ENCODE assay signal across 1 cellular context in the genomic region with DNA sequence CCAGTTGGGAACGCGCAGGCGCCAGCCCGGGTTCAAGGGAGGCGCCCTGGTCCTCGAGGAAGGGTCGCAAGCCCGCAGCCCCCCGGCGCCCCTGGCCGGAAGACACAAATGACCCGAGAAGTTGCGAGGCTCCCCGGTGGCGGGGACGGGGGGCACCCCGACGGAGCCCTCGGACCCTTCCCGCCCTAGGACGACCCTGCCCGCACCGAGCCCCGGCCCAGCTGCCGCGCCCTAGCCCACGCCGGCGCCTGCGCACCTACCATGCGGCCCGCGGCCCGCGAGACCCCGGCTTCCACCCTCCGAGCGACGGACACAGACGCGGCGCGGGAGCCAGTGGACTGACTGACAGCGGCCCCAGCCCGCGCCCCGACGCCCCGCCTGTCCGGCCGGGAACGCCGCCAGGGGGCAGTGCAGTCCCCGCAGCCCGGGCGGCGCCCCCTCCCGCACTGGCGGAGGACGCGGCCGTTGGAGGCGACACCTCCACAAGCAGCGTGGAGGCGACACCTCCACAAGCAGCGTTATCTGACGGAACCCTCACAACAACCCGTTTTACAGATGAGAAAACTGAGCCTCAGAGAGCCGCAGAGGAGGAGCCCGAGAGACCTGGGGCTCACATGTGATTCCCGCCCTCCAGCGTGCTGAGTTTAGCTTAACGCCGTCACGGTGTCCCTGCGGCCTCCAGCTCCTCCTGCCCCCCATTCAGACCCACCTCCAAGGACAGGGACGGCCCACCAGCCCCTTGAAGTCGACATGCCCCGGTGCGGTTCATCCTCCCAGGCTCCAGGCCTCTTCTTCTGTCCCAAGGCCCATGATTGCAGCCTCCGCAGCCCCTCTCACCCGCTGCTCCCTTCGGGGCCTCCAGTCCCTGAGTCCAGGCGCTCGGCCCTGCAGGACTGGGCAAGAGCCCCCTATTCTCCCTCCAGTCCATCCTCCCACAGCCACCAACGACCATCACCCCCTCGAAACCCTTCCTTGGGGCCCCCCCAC.
TF ChIP-seq lines count a peak whose summit lies in the region.

A gene with protein sequence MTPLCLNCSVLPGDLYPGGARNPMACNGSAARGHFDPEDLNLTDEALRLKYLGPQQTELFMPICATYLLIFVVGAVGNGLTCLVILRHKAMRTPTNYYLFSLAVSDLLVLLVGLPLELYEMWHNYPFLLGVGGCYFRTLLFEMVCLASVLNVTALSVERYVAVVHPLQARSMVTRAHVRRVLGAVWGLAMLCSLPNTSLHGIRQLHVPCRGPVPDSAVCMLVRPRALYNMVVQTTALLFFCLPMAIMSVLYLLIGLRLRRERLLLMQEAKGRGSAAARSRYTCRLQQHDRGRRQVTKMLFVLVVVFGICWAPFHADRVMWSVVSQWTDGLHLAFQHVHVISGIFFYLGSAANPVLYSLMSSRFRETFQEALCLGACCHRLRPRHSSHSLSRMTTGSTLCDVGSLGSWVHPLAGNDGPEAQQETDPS (minus strand): TSS at position 347 of the 987 bp plus-strand sequence. CDS start 84 bp downstream, at position 263.

TF ChIP-seq in K562, 482 proteins besides CTCF, POLR2A, EP300 and RAD21 (continued from another document and continues in another):
- TF ChIP-seq, protein P1, sequence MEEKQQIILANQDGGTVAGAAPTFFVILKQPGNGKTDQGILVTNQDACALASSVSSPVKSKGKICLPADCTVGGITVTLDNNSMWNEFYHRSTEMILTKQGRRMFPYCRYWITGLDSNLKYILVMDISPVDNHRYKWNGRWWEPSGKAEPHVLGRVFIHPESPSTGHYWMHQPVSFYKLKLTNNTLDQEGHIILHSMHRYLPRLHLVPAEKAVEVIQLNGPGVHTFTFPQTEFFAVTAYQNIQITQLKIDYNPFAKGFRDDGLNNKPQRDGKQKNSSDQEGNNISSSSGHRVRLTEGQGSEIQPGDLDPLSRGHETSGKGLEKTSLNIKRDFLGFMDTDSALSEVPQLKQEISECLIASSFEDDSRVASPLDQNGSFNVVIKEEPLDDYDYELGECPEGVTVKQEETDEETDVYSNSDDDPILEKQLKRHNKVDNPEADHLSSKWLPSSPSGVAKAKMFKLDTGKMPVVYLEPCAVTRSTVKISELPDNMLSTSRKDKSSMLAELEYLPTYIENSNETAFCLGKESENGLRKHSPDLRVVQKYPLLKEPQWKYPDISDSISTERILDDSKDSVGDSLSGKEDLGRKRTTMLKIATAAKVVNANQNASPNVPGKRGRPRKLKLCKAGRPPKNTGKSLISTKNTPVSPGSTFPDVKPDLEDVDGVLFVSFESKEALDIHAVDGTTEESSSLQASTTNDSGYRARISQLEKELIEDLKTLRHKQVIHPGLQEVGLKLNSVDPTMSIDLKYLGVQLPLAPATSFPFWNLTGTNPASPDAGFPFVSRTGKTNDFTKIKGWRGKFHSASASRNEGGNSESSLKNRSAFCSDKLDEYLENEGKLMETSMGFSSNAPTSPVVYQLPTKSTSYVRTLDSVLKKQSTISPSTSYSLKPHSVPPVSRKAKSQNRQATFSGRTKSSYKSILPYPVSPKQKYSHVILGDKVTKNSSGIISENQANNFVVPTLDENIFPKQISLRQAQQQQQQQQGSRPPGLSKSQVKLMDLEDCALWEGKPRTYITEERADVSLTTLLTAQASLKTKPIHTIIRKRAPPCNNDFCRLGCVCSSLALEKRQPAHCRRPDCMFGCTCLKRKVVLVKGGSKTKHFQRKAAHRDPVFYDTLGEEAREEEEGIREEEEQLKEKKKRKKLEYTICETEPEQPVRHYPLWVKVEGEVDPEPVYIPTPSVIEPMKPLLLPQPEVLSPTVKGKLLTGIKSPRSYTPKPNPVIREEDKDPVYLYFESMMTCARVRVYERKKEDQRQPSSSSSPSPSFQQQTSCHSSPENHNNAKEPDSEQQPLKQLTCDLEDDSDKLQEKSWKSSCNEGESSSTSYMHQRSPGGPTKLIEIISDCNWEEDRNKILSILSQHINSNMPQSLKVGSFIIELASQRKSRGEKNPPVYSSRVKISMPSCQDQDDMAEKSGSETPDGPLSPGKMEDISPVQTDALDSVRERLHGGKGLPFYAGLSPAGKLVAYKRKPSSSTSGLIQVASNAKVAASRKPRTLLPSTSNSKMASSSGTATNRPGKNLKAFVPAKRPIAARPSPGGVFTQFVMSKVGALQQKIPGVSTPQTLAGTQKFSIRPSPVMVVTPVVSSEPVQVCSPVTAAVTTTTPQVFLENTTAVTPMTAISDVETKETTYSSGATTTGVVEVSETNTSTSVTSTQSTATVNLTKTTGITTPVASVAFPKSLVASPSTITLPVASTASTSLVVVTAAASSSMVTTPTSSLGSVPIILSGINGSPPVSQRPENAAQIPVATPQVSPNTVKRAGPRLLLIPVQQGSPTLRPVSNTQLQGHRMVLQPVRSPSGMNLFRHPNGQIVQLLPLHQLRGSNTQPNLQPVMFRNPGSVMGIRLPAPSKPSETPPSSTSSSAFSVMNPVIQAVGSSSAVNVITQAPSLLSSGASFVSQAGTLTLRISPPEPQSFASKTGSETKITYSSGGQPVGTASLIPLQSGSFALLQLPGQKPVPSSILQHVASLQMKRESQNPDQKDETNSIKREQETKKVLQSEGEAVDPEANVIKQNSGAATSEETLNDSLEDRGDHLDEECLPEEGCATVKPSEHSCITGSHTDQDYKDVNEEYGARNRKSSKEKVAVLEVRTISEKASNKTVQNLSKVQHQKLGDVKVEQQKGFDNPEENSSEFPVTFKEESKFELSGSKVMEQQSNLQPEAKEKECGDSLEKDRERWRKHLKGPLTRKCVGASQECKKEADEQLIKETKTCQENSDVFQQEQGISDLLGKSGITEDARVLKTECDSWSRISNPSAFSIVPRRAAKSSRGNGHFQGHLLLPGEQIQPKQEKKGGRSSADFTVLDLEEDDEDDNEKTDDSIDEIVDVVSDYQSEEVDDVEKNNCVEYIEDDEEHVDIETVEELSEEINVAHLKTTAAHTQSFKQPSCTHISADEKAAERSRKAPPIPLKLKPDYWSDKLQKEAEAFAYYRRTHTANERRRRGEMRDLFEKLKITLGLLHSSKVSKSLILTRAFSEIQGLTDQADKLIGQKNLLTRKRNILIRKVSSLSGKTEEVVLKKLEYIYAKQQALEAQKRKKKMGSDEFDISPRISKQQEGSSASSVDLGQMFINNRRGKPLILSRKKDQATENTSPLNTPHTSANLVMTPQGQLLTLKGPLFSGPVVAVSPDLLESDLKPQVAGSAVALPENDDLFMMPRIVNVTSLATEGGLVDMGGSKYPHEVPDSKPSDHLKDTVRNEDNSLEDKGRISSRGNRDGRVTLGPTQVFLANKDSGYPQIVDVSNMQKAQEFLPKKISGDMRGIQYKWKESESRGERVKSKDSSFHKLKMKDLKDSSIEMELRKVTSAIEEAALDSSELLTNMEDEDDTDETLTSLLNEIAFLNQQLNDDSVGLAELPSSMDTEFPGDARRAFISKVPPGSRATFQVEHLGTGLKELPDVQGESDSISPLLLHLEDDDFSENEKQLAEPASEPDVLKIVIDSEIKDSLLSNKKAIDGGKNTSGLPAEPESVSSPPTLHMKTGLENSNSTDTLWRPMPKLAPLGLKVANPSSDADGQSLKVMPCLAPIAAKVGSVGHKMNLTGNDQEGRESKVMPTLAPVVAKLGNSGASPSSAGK (IDR thresholded peaks at IDR 0.05) = peak; percentile 33; the same call in 1 of the 2 replicates
- TF ChIP-seq ETV5 (CRISPR knock-in tag; IDR thresholded peaks at IDR 0.05; ENCODE audit: low read depth) = no peak
- TF ChIP-seq ZNF347 (CRISPR knock-in tag; IDR thresholded peaks at IDR 0.05; ENCODE audit: low read depth) = no peak
- TF ChIP-seq MEF2A (IDR thresholded peaks at IDR 0.05; ENCODE audit: control insufficient read depth, low read depth, low read length) = no peak
- TF ChIP-seq CREB1 (IDR thresholded peaks at IDR 0.05) = no peak
- 0 out of 2 replicates have a peak, but pooled peaks have one; percentile 32 for TF ChIP-seq CREB1 (CRISPR knock-in tag; IDR thresholded peaks at IDR 0.05)
- no peak for TF ChIP-seq ZNF445 (CRISPR knock-in tag; IDR thresholded peaks at IDR 0.05; ENCODE audit: low read depth)
- no peak for TF ChIP-seq ZKSCAN8 (CRISPR knock-in tag; IDR thresholded peaks at IDR 0.05)
- TF ChIP-seq ZNF41 (CRISPR knock-in tag; conservative IDR thresholded peaks at IDR 0.05) = no peak
- TF ChIP-seq GABPB2 (CRISPR knock-in tag; conservative IDR thresholded peaks at IDR 0.05) = no peak
- TF ChIP-seq TARDBP (IDR thresholded peaks at IDR 0.05) = no peak
- TF ChIP-seq, protein P2, sequence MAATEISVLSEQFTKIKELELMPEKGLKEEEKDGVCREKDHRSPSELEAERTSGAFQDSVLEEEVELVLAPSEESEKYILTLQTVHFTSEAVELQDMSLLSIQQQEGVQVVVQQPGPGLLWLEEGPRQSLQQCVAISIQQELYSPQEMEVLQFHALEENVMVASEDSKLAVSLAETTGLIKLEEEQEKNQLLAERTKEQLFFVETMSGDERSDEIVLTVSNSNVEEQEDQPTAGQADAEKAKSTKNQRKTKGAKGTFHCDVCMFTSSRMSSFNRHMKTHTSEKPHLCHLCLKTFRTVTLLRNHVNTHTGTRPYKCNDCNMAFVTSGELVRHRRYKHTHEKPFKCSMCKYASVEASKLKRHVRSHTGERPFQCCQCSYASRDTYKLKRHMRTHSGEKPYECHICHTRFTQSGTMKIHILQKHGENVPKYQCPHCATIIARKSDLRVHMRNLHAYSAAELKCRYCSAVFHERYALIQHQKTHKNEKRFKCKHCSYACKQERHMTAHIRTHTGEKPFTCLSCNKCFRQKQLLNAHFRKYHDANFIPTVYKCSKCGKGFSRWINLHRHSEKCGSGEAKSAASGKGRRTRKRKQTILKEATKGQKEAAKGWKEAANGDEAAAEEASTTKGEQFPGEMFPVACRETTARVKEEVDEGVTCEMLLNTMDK (IDR thresholded peaks at IDR 0.05; ENCODE audit: borderline replicate concordance, insufficient read depth, low read depth, low read length, poor library complexity, severe bottlenecking) = peak; percentile 87
- TF ChIP-seq MED1 (CRISPR knock-in tag; IDR thresholded peaks at IDR 0.05; ENCODE audit: borderline replicate concordance) = no peak
- TF ChIP-seq MYC (IDR thresholded peaks at IDR 0.05; ENCODE audit: low read depth, low read length) = peak; percentile 68; the same call in 1 of the 2 replicates
- no peak for TF ChIP-seq MYC (CRISPR knock-in tag; IDR thresholded peaks at IDR 0.05; ENCODE audit: borderline replicate concordance, low read depth)
- TF ChIP-seq, protein P3, sequence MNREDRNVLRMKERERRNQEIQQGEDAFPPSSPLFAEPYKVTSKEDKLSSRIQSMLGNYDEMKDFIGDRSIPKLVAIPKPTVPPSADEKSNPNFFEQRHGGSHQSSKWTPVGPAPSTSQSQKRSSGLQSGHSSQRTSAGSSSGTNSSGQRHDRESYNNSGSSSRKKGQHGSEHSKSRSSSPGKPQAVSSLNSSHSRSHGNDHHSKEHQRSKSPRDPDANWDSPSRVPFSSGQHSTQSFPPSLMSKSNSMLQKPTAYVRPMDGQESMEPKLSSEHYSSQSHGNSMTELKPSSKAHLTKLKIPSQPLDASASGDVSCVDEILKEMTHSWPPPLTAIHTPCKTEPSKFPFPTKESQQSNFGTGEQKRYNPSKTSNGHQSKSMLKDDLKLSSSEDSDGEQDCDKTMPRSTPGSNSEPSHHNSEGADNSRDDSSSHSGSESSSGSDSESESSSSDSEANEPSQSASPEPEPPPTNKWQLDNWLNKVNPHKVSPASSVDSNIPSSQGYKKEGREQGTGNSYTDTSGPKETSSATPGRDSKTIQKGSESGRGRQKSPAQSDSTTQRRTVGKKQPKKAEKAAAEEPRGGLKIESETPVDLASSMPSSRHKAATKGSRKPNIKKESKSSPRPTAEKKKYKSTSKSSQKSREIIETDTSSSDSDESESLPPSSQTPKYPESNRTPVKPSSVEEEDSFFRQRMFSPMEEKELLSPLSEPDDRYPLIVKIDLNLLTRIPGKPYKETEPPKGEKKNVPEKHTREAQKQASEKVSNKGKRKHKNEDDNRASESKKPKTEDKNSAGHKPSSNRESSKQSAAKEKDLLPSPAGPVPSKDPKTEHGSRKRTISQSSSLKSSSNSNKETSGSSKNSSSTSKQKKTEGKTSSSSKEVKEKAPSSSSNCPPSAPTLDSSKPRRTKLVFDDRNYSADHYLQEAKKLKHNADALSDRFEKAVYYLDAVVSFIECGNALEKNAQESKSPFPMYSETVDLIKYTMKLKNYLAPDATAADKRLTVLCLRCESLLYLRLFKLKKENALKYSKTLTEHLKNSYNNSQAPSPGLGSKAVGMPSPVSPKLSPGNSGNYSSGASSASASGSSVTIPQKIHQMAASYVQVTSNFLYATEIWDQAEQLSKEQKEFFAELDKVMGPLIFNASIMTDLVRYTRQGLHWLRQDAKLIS (CRISPR knock-in tag; IDR thresholded peaks at IDR 0.05) = 0 out of 2 replicates have a peak, but pooled peaks have one; percentile 35
- TF ChIP-seq TSC22D4 (tag; IDR thresholded peaks at IDR 0.05) = no peak
- 0 out of 2 replicates have a peak, but pooled peaks have one; percentile 21 for TF ChIP-seq GABPB1 (CRISPR knock-in tag; IDR thresholded peaks at IDR 0.05)
- no peak for TF ChIP-seq ZNF79 (CRISPR knock-in tag; IDR thresholded peaks at IDR 0.05; ENCODE audit: low read depth)
- 0 out of 4 replicates have a peak, but pooled peaks of 1 of the 2 experiments have one; percentile 45 for TF ChIP-seq TEAD1 (CRISPR knock-in tag; IDR thresholded peaks at IDR 0.05)
- no peak for TF ChIP-seq RBM14 (IDR thresholded peaks at IDR 0.05; ENCODE audit: borderline replicate concordance, insufficient read depth, low read depth, low read length)
- TF ChIP-seq, protein P4, sequence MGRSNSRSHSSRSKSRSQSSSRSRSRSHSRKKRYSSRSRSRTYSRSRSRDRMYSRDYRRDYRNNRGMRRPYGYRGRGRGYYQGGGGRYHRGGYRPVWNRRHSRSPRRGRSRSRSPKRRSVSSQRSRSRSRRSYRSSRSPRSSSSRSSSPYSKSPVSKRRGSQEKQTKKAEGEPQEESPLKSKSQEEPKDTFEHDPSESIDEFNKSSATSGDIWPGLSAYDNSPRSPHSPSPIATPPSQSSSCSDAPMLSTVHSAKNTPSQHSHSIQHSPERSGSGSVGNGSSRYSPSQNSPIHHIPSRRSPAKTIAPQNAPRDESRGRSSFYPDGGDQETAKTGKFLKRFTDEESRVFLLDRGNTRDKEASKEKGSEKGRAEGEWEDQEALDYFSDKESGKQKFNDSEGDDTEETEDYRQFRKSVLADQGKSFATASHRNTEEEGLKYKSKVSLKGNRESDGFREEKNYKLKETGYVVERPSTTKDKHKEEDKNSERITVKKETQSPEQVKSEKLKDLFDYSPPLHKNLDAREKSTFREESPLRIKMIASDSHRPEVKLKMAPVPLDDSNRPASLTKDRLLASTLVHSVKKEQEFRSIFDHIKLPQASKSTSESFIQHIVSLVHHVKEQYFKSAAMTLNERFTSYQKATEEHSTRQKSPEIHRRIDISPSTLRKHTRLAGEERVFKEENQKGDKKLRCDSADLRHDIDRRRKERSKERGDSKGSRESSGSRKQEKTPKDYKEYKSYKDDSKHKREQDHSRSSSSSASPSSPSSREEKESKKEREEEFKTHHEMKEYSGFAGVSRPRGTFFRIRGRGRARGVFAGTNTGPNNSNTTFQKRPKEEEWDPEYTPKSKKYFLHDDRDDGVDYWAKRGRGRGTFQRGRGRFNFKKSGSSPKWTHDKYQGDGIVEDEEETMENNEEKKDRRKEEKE (IDR thresholded peaks at IDR 0.05; ENCODE audit: borderline replicate concordance in 1 of 2, control insufficient read depth in 1 of 2, low read depth in 2 of 2, low read length in 1 of 2) = no peak
- no peak for TF ChIP-seq FOXJ2 (tag; IDR thresholded peaks at IDR 0.05)
- 0 out of 2 replicates have a peak, but pooled peaks have one; percentile 6 for TF ChIP-seq ZNF24 (IDR thresholded peaks at IDR 0.05)
- no peak for TF ChIP-seq PCBP2 (IDR thresholded peaks at IDR 0.05; ENCODE audit: low read depth, low read length, poor library complexity, severe bottlenecking)
- TF ChIP-seq ATF1 (CRISPR knock-in tag; IDR thresholded peaks at IDR 0.05) = no peak
- TF ChIP-seq ATF1 (tag; IDR thresholded peaks at IDR 0.05) = peak; percentile 69
